Comparison of ENCODE assay signal across 1 cellular context in the genomic region with DNA sequence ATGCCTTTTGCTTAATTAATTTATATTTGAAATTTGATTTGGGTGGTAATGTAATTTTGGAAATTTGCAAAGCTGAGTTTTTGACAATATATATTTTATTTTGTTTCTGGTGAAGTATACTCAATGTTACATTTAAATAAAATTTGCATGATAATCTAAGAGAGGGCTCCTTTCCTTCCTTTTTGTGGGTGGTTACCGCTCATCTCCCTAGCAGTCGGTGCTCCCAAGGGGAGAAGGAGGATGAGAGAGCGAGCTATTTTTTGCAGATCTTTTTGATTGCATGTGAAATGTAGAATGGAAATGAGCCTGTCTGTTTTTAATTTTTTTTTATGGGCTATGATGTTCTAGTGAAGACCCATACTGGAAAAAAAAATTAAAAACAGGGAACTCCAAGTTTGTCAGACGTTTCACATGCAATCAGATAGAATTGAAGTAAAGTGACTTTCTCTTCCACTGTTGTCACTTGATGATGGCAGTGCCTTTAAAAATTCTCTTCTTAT.
TF ChIP-seq lines count a peak whose summit lies in the region.

No MANE protein-coding gene starts in this region.

TF ChIP-seq in GM23338, 12 proteins besides CTCF, POLR2A, EP300 and RAD21 (continued from another document):
- TF ChIP-seq, protein P1, sequence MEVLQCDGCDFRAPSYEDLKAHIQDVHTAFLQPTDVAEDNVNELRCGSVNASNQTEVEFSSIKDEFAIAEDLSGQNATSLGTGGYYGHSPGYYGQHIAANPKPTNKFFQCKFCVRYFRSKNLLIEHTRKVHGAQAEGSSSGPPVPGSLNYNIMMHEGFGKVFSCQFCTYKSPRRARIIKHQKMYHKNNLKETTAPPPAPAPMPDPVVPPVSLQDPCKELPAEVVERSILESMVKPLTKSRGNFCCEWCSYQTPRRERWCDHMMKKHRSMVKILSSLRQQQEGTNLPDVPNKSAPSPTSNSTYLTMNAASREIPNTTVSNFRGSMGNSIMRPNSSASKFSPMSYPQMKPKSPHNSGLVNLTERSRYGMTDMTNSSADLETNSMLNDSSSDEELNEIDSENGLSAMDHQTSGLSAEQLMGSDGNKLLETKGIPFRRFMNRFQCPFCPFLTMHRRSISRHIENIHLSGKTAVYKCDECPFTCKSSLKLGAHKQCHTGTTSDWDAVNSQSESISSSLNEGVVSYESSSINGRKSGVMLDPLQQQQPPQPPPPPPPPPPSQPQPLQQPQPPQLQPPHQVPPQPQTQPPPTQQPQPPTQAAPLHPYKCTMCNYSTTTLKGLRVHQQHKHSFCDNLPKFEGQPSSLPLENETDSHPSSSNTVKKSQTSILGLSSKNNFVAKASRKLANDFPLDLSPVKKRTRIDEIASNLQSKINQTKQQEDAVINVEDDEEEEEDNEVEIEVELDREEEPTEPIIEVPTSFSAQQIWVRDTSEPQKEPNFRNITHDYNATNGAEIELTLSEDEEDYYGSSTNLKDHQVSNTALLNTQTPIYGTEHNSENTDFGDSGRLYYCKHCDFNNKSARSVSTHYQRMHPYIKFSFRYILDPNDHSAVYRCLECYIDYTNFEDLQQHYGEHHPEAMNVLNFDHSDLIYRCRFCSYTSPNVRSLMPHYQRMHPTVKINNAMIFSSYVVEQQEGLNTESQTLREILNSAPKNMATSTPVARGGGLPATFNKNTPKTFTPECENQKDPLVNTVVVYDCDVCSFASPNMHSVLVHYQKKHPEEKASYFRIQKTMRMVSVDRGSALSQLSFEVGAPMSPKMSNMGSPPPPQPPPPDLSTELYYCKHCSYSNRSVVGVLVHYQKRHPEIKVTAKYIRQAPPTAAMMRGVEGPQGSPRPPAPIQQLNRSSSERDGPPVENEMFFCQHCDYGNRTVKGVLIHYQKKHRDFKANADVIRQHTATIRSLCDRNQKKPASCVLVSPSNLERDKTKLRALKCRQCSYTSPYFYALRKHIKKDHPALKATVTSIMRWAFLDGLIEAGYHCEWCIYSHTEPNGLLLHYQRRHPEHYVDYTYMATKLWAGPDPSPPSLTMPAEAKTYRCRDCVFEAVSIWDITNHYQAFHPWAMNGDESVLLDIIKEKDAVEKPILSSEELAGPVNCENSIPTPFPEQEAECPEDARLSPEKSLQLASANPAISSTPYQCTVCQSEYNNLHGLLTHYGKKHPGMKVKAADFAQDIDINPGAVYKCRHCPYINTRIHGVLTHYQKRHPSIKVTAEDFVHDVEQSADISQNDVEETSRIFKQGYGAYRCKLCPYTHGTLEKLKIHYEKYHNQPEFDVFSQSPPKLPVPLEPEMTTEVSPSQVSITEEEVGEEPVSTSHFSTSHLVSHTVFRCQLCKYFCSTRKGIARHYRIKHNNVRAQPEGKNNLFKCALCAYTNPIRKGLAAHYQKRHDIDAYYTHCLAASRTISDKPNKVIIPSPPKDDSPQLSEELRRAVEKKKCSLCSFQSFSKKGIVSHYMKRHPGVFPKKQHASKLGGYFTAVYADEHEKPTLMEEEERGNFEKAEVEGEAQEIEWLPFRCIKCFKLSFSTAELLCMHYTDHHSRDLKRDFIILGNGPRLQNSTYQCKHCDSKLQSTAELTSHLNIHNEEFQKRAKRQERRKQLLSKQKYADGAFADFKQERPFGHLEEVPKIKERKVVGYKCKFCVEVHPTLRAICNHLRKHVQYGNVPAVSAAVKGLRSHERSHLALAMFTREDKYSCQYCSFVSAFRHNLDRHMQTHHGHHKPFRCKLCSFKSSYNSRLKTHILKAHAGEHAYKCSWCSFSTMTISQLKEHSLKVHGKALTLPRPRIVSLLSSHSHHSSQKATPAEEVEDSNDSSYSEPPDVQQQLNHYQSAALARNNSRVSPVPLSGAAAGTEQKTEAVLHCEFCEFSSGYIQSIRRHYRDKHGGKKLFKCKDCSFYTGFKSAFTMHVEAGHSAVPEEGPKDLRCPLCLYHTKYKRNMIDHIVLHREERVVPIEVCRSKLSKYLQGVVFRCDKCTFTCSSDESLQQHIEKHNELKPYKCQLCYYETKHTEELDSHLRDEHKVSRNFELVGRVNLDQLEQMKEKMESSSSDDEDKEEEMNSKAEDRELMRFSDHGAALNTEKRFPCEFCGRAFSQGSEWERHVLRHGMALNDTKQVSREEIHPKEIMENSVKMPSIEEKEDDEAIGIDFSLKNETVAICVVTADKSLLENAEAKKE (CRISPR knock-in tag; IDR thresholded peaks at IDR 0.05), result no peak
- TF ChIP-seq EZH2phosphoT487 (IDR thresholded peaks at IDR 0.05; ENCODE audit: unreplicated experiment) (no peak), NANOG (IDR thresholded peaks at IDR 0.05; ENCODE audit: borderline replicate concordance) (no peak), STAT1 (IDR thresholded peaks at IDR 0.05; ENCODE audit: unreplicated experiment) (no peak), JUNB (IDR thresholded peaks at IDR 0.05; ENCODE audit: unreplicated experiment) (no peak), EZH2 (IDR thresholded peaks at IDR 0.05; ENCODE audit: low read depth, unreplicated experiment) (no peak), CREB1 (CRISPR knock-in tag; IDR thresholded peaks at IDR 0.05; ENCODE audit: low read depth) (no peak), ZNF331 (CRISPR knock-in tag; IDR thresholded peaks at IDR 0.05; ENCODE audit: low read depth) (no peak)
- TF ChIP-seq, protein P2, sequence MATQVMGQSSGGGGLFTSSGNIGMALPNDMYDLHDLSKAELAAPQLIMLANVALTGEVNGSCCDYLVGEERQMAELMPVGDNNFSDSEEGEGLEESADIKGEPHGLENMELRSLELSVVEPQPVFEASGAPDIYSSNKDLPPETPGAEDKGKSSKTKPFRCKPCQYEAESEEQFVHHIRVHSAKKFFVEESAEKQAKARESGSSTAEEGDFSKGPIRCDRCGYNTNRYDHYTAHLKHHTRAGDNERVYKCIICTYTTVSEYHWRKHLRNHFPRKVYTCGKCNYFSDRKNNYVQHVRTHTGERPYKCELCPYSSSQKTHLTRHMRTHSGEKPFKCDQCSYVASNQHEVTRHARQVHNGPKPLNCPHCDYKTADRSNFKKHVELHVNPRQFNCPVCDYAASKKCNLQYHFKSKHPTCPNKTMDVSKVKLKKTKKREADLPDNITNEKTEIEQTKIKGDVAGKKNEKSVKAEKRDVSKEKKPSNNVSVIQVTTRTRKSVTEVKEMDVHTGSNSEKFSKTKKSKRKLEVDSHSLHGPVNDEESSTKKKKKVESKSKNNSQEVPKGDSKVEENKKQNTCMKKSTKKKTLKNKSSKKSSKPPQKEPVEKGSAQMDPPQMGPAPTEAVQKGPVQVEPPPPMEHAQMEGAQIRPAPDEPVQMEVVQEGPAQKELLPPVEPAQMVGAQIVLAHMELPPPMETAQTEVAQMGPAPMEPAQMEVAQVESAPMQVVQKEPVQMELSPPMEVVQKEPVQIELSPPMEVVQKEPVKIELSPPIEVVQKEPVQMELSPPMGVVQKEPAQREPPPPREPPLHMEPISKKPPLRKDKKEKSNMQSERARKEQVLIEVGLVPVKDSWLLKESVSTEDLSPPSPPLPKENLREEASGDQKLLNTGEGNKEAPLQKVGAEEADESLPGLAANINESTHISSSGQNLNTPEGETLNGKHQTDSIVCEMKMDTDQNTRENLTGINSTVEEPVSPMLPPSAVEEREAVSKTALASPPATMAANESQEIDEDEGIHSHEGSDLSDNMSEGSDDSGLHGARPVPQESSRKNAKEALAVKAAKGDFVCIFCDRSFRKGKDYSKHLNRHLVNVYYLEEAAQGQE (IDR thresholded peaks at IDR 0.05; ENCODE audit: unreplicated experiment), result no peak
- TF ChIP-seq, protein P3, sequence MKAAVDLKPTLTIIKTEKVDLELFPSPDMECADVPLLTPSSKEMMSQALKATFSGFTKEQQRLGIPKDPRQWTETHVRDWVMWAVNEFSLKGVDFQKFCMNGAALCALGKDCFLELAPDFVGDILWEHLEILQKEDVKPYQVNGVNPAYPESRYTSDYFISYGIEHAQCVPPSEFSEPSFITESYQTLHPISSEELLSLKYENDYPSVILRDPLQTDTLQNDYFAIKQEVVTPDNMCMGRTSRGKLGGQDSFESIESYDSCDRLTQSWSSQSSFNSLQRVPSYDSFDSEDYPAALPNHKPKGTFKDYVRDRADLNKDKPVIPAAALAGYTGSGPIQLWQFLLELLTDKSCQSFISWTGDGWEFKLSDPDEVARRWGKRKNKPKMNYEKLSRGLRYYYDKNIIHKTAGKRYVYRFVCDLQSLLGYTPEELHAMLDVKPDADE (IDR thresholded peaks at IDR 0.05), result no peak
TF ChIP-seq in GM23338: peak in this region for 0.
